In the genomic region with DNA sequence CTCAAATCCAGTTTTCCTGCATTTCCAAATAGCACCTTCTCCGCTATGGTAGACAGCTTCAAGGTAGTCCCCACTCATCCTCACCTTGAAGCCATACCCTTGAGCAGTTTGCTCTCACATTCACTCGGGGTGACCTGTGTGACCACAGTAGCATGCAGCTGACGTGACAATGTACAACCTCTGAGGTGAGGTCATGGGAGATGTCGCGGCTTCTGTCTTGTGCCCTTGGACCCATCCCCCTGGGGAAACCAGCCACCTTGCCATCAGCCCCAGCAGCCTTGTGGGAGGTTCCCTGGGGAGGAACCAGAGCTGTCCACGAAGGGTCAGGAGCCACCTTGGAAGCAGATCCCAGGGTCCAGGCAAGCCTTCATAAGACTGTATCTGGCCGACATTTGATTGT, we compare ENCODE assay signal across 2 cellular contexts.
TF ChIP-seq lines count a peak whose summit lies in the region.

No MANE protein-coding gene starts in this region.

TF ChIP-seq in WTC11, 78 proteins besides CTCF, POLR2A, EP300 and RAD21:
- TF ChIP-seq SMAD3 (CRISPR knock-in tag; IDR thresholded peaks at IDR 0.05; ENCODE audit: borderline replicate concordance) (no peak), HMGA2 (CRISPR knock-in tag; IDR thresholded peaks at IDR 0.05) (no peak), ZNF416 (CRISPR knock-in tag; IDR thresholded peaks at IDR 0.05) (no peak), TEAD1 (CRISPR knock-in tag; IDR thresholded peaks at IDR 0.05) (no peak)
- TF ChIP-seq, protein P1, sequence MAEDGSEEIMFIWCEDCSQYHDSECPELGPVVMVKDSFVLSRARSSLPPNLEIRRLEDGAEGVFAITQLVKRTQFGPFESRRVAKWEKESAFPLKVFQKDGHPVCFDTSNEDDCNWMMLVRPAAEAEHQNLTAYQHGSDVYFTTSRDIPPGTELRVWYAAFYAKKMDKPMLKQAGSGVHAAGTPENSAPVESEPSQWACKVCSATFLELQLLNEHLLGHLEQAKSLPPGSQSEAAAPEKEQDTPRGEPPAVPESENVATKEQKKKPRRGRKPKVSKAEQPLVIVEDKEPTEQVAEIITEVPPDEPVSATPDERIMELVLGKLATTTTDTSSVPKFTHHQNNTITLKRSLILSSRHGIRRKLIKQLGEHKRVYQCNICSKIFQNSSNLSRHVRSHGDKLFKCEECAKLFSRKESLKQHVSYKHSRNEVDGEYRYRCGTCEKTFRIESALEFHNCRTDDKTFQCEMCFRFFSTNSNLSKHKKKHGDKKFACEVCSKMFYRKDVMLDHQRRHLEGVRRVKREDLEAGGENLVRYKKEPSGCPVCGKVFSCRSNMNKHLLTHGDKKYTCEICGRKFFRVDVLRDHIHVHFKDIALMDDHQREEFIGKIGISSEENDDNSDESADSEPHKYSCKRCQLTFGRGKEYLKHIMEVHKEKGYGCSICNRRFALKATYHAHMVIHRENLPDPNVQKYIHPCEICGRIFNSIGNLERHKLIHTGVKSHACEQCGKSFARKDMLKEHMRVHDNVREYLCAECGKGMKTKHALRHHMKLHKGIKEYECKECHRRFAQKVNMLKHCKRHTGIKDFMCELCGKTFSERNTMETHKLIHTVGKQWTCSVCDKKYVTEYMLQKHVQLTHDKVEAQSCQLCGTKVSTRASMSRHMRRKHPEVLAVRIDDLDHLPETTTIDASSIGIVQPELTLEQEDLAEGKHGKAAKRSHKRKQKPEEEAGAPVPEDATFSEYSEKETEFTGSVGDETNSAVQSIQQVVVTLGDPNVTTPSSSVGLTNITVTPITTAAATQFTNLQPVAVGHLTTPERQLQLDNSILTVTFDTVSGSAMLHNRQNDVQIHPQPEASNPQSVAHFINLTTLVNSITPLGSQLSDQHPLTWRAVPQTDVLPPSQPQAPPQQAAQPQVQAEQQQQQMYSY (CRISPR knock-in tag; IDR thresholded peaks at IDR 0.05) = peak; percentile 25; the same call in 1 of the 2 replicates
- TF ChIP-seq, protein P2, sequence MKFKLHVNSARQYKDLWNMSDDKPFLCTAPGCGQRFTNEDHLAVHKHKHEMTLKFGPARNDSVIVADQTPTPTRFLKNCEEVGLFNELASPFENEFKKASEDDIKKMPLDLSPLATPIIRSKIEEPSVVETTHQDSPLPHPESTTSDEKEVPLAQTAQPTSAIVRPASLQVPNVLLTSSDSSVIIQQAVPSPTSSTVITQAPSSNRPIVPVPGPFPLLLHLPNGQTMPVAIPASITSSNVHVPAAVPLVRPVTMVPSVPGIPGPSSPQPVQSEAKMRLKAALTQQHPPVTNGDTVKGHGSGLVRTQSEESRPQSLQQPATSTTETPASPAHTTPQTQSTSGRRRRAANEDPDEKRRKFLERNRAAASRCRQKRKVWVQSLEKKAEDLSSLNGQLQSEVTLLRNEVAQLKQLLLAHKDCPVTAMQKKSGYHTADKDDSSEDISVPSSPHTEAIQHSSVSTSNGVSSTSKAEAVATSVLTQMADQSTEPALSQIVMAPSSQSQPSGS (CRISPR knock-in tag; IDR thresholded peaks at IDR 0.05; ENCODE audit: borderline replicate concordance, low read depth) = no peak

TF ChIP-seq in K562, 482 proteins besides CTCF, POLR2A, EP300 and RAD21:
- TF ChIP-seq, protein P3, sequence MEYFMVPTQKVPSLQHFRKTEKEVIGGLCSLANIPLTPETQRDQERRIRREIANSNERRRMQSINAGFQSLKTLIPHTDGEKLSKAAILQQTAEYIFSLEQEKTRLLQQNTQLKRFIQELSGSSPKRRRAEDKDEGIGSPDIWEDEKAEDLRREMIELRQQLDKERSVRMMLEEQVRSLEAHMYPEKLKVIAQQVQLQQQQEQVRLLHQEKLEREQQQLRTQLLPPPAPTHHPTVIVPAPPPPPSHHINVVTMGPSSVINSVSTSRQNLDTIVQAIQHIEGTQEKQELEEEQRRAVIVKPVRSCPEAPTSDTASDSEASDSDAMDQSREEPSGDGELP (CRISPR knock-in tag; IDR thresholded peaks at IDR 0.05; ENCODE audit: borderline replicate concordance) = no peak
- 0 out of 2 replicates have a peak, but pooled peaks have one; percentile 25 for TF ChIP-seq FOXK1 (CRISPR knock-in tag; IDR thresholded peaks at IDR 0.05; ENCODE audit: borderline replicate concordance)
- TF ChIP-seq, protein P4, sequence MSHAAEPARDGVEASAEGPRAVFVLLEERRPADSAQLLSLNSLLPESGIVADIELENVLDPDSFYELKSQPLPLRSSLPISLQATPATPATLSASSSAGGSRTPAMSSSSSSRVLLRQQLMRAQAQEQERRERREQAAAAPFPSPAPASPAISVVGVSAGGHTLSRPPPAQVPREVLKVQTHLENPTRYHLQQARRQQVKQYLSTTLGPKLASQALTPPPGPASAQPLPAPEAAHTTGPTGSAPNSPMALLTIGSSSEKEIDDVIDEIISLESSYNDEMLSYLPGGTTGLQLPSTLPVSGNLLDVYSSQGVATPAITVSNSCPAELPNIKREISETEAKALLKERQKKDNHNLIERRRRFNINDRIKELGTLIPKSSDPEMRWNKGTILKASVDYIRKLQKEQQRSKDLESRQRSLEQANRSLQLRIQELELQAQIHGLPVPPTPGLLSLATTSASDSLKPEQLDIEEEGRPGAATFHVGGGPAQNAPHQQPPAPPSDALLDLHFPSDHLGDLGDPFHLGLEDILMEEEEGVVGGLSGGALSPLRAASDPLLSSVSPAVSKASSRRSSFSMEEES (CRISPR knock-in tag; IDR thresholded peaks at IDR 0.05) = no peak
